ENCODE assay signal across 16 cellular contexts in genomic region chr1:170461362-170461761, GRCh38.
DNase-seq lines count a peak whose midpoint lies in the region; ATAC-seq lines count a peak whose summit lies in the region.
"Had no signal": no experiment of that assay in that cellular context is flagged by ENCODE, and none has a peak within 500 bp of the region (broad histone marks: within the 10 kb centered on the region; RNA-seq: fewer than 3 reads in every experiment).

No MANE protein-coding gene starts in this region.

- ATAC-seq in sciatic nerve (peak; percentile 79), GM21717 (IDR thresholded peaks at IDR 0.05; ENCODE audit: unreplicated experiment) (no peak), GM19463 (IDR thresholded peaks at IDR 0.05; ENCODE audit: unreplicated experiment) (no peak)
- ATAC-seq: left colon; stimulated activated naive CD8-positive, alpha-beta T cell treated with anti-CD3 and anti-CD28 coated beads, Interleukin-15, amount 100 ng/mL, for 72 hours had no signal

- no peaks in the 10 kb centered on the region for H3K36me3 ChIP-seq in BLaER1 treated with 17β-estradiol and CSF1 and Interleukin-3, amounts not matched to agents 10 nM and 100 nM
- H3K36me3 ChIP-seq: esophagus muscularis mucosa had no signal

- peaks cover 7 to 24% (median 12%) of the 10 kb centered on the region in 10 experiments for H3K4me1 ChIP-seq in BLaER1 treated with 17β-estradiol and CSF1 and Interleukin-3, amounts not matched to agents 10 nM and 100 nM

- H3K9me3 ChIP-seq in BLaER1 treated with 17β-estradiol and CSF1 and Interleukin-3, amounts not matched to agents 10 nM and 100 nM (replicated peaks in 1 of 11), result peaks cover 0 to 19% (median 6%) of the 10 kb centered on the region in 11 experiments; a peak in 7 of 22 replicates
- H3K9me3 ChIP-seq: esophagus muscularis mucosa had no signal

- H3K4me2 ChIP-seq in BLaER1 treated with 17β-estradiol and CSF1 and Interleukin-3, amounts not matched to agents 10 nM and 100 nM, result peak overlapping the region in 10 of 11 experiments; percentile 22 to 71 (median 49); a peak in 18 of 22 replicates

- H4K20me1 ChIP-seq in BLaER1 treated with 17β-estradiol and CSF1 and Interleukin-3, amounts not matched to agents 10 nM and 100 nM, result no peaks in the 10 kb centered on the region

- peak overlapping the region in 2 of 11 experiments; percentile 0 to 23; a peak in 2 of 22 replicates for H3K27ac ChIP-seq in BLaER1 treated with 17β-estradiol and CSF1 and Interleukin-3, amounts not matched to agents 10 nM and 100 nM
- H3K27ac ChIP-seq: esophagus muscularis mucosa had no signal

- no peak overlapping the region for H3K9ac ChIP-seq in BLaER1 treated with 17β-estradiol and CSF1 and Interleukin-3, amounts not matched to agents 10 nM and 100 nM

- intact Hi-C loops in sciatic nerve (cut with DNase I), result no loop called here

- peak; percentile 88 for DNase-seq in M059J (ENCODE audit: low read depth)
- DNase-seq in fibroblast of gingiva (ENCODE audit: low read depth), result peak; percentile 1
- DNase-seq in sciatic nerve (ENCODE audit: low spot score), result no peak
- no peak for DNase-seq in OCI-M1 (lab: John Stamatoyannopoulos, UW)
- DNase-seq in activated CD8-positive, alpha-beta memory T cell treated with anti-CD3 and anti-CD28 coated beads, Interleukin-2, amount 50 U/mL, for 4 hours, result no peak
- DNase-seq: anterior cingulate cortex; DMS53; left colon; posterior cingulate gyrus; SHP77; stimulated activated CD4-positive, alpha-beta T cell treated with anti-CD3 and anti-CD28 coated beads, Interleukin-15, amount 100 ng/mL, for 24 hours; stimulated activated naive CD8-positive, alpha-beta T cell treated with anti-CD3 and anti-CD28 coated beads, Interleukin-15, amount 100 ng/mL, for 72 hours had no signal

- no peak overlapping the region for H3K4me3 ChIP-seq in BLaER1 treated with 17β-estradiol and CSF1 and Interleukin-3, amounts not matched to agents 10 nM and 100 nM
- H3K4me3 ChIP-seq: esophagus muscularis mucosa had no signal

- H3K27me3 ChIP-seq in BLaER1 treated with 17β-estradiol and CSF1 and Interleukin-3, amounts not matched to agents 10 nM and 100 nM, result no peaks in the 10 kb centered on the region
- H3K27me3 ChIP-seq: esophagus muscularis mucosa had no signal

Comparison
In these comparisons a context has a peak if more than half of its experiments do, and no peak if none do; other contexts are left out.
1. DNase-seq: peak in M059J (single experiment) and fibroblast of gingiva (single experiment); none in sciatic nerve (single experiment), OCI-M1 (single experiment) and activated CD8-positive, alpha-beta memory T cell treated with anti-CD3 and anti-CD28 coated beads, Interleukin-2, amount 50 U/mL, for 4 hours (single experiment).